ENCODE assay signal across 8 cellular contexts in the genomic region with DNA sequence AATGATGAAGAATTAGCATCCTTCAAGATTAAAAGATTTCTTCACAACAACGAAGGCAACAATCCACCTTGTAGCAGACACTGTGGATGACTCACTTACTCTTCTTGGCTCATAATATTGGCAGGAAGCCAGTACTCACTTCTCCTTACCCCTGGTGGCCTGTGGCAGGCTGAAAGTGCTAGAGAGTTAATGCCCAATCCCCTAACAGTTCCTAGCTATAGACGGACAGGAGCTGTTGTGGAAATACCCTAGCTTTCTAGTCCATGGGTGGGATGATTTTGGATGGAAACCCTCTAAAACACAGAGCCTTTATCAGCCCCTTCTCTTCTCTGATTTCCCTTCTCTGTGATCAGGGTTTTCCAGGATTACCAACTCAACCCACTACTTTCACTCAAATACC.
DNase-seq lines count a peak whose midpoint lies in the region; ATAC-seq lines count a peak whose summit lies in the region.

No MANE protein-coding gene starts in this region.

- H3K27ac Mint-ChIP-seq in activated naive CD4-positive, alpha-beta T cell treated with anti-CD3 and anti-CD28 coated beads, Interleukin-2, amount 50 U/mL, for 72 hours: no peak overlapping the region

- ATAC-seq in GM19324 (IDR thresholded peaks at IDR 0.05; ENCODE audit: low FRiP score, unreplicated experiment) (peak; percentile 100), HG03095 (IDR thresholded peaks at IDR 0.05; ENCODE audit: unreplicated experiment) (peak; percentile 99)
- ATAC-seq in activated naive CD4-positive, alpha-beta T cell treated with anti-CD3 and anti-CD28 coated beads, Interleukin-2, amount 50 U/mL, for 72 hours: peak; percentile 57 to 79

- no peaks in the 10 kb centered on the region for H3K36me3 Mint-ChIP-seq in activated naive CD4-positive, alpha-beta T cell treated with anti-CD3 and anti-CD28 coated beads, Interleukin-2, amount 50 U/mL, for 72 hours

- peak; percentile 78 for DNase-seq in EL
- peak; percentile 49 for DNase-seq in NCI-H2171 (lab: John Stamatoyannopoulos, UW)
- peak in 1 of 2 donors; percentile 6 for DNase-seq in activated naive CD4-positive, alpha-beta T cell treated with anti-CD3 and anti-CD28 coated beads, Interleukin-2, amount 50 U/mL, for 72 hours (ENCODE audit: low spot score in 2 of 2)
- peak; percentile 21 for DNase-seq in midbrain (lab: John Stamatoyannopoulos, UW)
- no peak for DNase-seq in H7
- no peak for DNase-seq in NK-92 treated with Interleukin-12 subunit alpha and Interleukin-12 subunit beta, amount 100 ng/mL, for 24 hours (lab: John Stamatoyannopoulos, UW)

- no peaks in the 10 kb centered on the region for H3K36me3 ChIP-seq in H7 (replicated peaks; ENCODE audit: control insufficient read depth, insufficient read depth, low read length)

- H3K4me3 ChIP-seq in H7 (ENCODE audit: insufficient read depth, low read depth, low read length): no peak overlapping the region

- no peaks in the 10 kb centered on the region for H3K27me3 ChIP-seq in H7 (ENCODE audit: control insufficient read depth, insufficient read depth, low read length)

- H3K9me3 Mint-ChIP-seq in activated naive CD4-positive, alpha-beta T cell treated with anti-CD3 and anti-CD28 coated beads, Interleukin-2, amount 50 U/mL, for 72 hours: peaks cover 0 to 3% of the 10 kb centered on the region in 2 donors

Comparison
In these comparisons a context has a peak if more than half of its experiments do, and no peak if none do; other contexts are left out.
1. DNase-seq: peak in EL (single experiment), NCI-H2171 (single experiment) and midbrain (single experiment); none in H7 (single experiment) and NK-92 treated with Interleukin-12 subunit alpha and Interleukin-12 subunit beta, amount 100 ng/mL, for 24 hours (single experiment).
2. Peak in every context shown above with its lines, with median percentiles within 50 percentile points of each other: ATAC-seq.